ENCODE assay signal across 1 cellular context in genomic region chr7:6448943-6449543, GRCh38.
TF ChIP-seq lines count a peak whose summit lies in the region.

No MANE protein-coding gene starts in this region.

TF ChIP-seq in HepG2, 621 proteins besides CTCF, POLR2A, EP300 and RAD21 (continued from another document):
- no peak for TF ChIP-seq ZNF597 (CRISPR knock-in tag; IDR thresholded peaks at IDR 0.05)
- peak; percentile 52; the same call in 1 of the 2 replicates for TF ChIP-seq ZNF770 (CRISPR knock-in tag; IDR thresholded peaks at IDR 0.05)
- peak; percentile 45; the same call in 1 of the 2 replicates for TF ChIP-seq ZNF431 (CRISPR knock-in tag; IDR thresholded peaks at IDR 0.05; ENCODE audit: borderline replicate concordance, low read depth)
- no peak for TF ChIP-seq ELF3 (CRISPR knock-in tag; IDR thresholded peaks at IDR 0.05)
TF ChIP-seq in HepG2: peak in this region for 19.
